ENCODE assay signal across 8 cellular contexts in genomic region chr2:34838408-34838807, GRCh38.
"Had no signal": no experiment of that assay in that cellular context is flagged by ENCODE, and none has a peak within 500 bp of the region (broad histone marks: within the 10 kb centered on the region; RNA-seq: fewer than 3 reads in every experiment).

No MANE protein-coding gene starts in this region.

- ATAC-seq: GM12878 had no signal

- H3K4me3 ChIP-seq: GM12878 had no signal

- DNase-seq: GDM1, GF-D8 had no signal

- FAIRE-seq: G401.6, GM12878, GM12891, GM12892, GM18507, GM19239 had no signal
